Comparison of ENCODE assay signal across 9 cellular contexts in genomic region chr19:6260912-6261636, GRCh38. TPM values are rescaled to one million over a fixed set of nuclear protein-coding genes. Genes with fewer than 3 reads are reported as not detected.
DNase-seq lines count a peak whose midpoint lies in the region; ATAC-seq and TF ChIP-seq lines count a peak whose summit lies in the region.
"Had no signal": no experiment of that assay in that cellular context is flagged by ENCODE, and none has a peak within 500 bp of the region (broad histone marks: within the 10 kb centered on the region; RNA-seq: fewer than 3 reads in every experiment).

No MANE protein-coding gene starts in this region.

- peaks cover 20% of the 10 kb centered on the region for H3K36me3 Mint-ChIP-seq in activated CD8-positive, alpha-beta memory T cell treated with anti-CD3 and anti-CD28 coated beads, Interleukin-2, amount 10 ng/mL, durations not matched to agents 7 days and 5 days

- no peaks in the 10 kb centered on the region for H3K9me3 ChIP-seq in HEK293 (ENCODE audit: control insufficient read depth, insufficient read depth, low read depth, low read length)
- no peaks in the 10 kb centered on the region for H3K9me3 ChIP-seq in thoracic aorta

- H3K27ac ChIP-seq in HEK293 (ENCODE audit: extremely low read depth, low read depth, low read length) (no peak overlapping the region), thoracic aorta (no peak overlapping the region)

- H3K36me3 ChIP-seq in HEK293 (ENCODE audit: control insufficient read depth in 2 of 2, insufficient read depth in 1 of 2, low read length in 2 of 2), result peaks cover 17 to 65% of the 10 kb centered on the region in 2 experiments; a peak in 2 of 3 replicates
- H3K36me3 ChIP-seq in thoracic aorta, result peaks cover 7% of the 10 kb centered on the region

- CTCF ChIA-PET in HEK293 (lab: Yijun Ruan, JAX), result interaction anchor here (0.6 to 1.9 kb wide), 10 partner anchors 10 to 263 kb away, joined by 3 to 7 read pairs (median 3); no protein-coding TSS in a partner anchor
- CTCF ChIA-PET in activated CD8-positive, alpha-beta memory T cell treated with anti-CD3 and anti-CD28 coated beads, Interleukin-2, amount 10 ng/mL, durations not matched to agents 7 days and 5 days (lab: Charles Lee), result interaction anchor here (0.7 to 1.7 kb wide), 4 partner anchors 10 to 42 kb away, joined by 3 to 8 read pairs (median 4); no protein-coding TSS in a partner anchor

- TF ChIP-seq CTCF in AG09319 (IDR thresholded peaks at IDR 0.05; ENCODE audit: low read depth, low read length) (peak; percentile 53), HEK293 (tag by site-specific recombination; IDR thresholded peaks at IDR 0.05) (0 out of 2 replicates have a peak, but pooled peaks have one; percentile 27), thoracic aorta (IDR thresholded peaks at IDR 0.05) (peak; percentile 38)

- H3K4me1 ChIP-seq in HEK293 (ENCODE audit: control insufficient read depth, insufficient read depth, low read length), result peaks cover 4% of the 10 kb centered on the region; the same call in 1 of the 2 replicates
- H3K4me1 ChIP-seq in thoracic aorta (ENCODE audit: control insufficient read depth in 1 of 2, low read depth in 2 of 2), result peaks cover 5 to 19% of the 10 kb centered on the region in 2 donors

- no peak overlapping the region for H3K4me3 Mint-ChIP-seq in activated CD8-positive, alpha-beta memory T cell treated with anti-CD3 and anti-CD28 coated beads, Interleukin-2, amount 10 ng/mL, durations not matched to agents 7 days and 5 days
- H3K4me3 Mint-ChIP-seq: central memory CD8-positive, alpha-beta T cell had no signal

- no peaks in the 10 kb centered on the region for H3K27me3 ChIP-seq in thoracic aorta (replicated peaks; ENCODE audit: insufficient read depth)

- DNase-seq in AG09319 (ENCODE audit: extremely low read depth, low read depth) (no peak), left ventricle myocardium superior (no peak), thoracic aorta (ENCODE audit: low spot score) (no peak), SIG-M5 treated with dmso at 0.1 percent for 504 hours (lab: John Stamatoyannopoulos, UW; ENCODE audit: unreplicated experiment) (no peak), LoVo (ENCODE audit: low spot score) (no peak)
- DNase-seq in activated CD8-positive, alpha-beta memory T cell treated with anti-CD3 and anti-CD28 coated beads, Interleukin-2, amount 10 ng/mL, durations not matched to agents 7 days and 5 days, result peak; percentile 57

- intact Hi-C loops in left ventricle myocardium superior (cut with micrococcal nuclease), result no loop called here

- H3K4me3 ChIP-seq in HEK293 (ENCODE audit: low read depth, low read length) (no peak overlapping the region), thoracic aorta (no peak overlapping the region)

- peak; percentile 63 for ATAC-seq in activated CD8-positive, alpha-beta memory T cell treated with anti-CD3 and anti-CD28 coated beads, Interleukin-2, amount 10 ng/mL, durations not matched to agents 7 days and 5 days
- ATAC-seq in left ventricle myocardium superior, result peak; percentile 65
- ATAC-seq in thoracic aorta (ENCODE audit: insufficient number of reproducible peaks, low FRiP score, low read depth), result no peak
- no peak for ATAC-seq in GM18519 (IDR thresholded peaks at IDR 0.05; ENCODE audit: low FRiP score, unreplicated experiment)

- H3K4me1 Mint-ChIP-seq in activated CD8-positive, alpha-beta memory T cell treated with anti-CD3 and anti-CD28 coated beads, Interleukin-2, amount 10 ng/mL, durations not matched to agents 7 days and 5 days, result peaks cover 15% of the 10 kb centered on the region

- POLR2A ChIA-PET in HEK293 (lab: Yijun Ruan, JAX), result interaction anchor here (0.7 kb wide), 1 partner anchor 546 kb away, joined by 3 read pairs; no protein-coding TSS in a partner anchor

- no peaks in the 10 kb centered on the region for H3K9me3 Mint-ChIP-seq in activated CD8-positive, alpha-beta memory T cell treated with anti-CD3 and anti-CD28 coated beads, Interleukin-2, amount 10 ng/mL, durations not matched to agents 7 days and 5 days (ENCODE audit: low read depth)
- H3K9me3 Mint-ChIP-seq: central memory CD8-positive, alpha-beta T cell had no signal

- no peak overlapping the region for H3K27ac Mint-ChIP-seq in activated CD8-positive, alpha-beta memory T cell treated with anti-CD3 and anti-CD28 coated beads, Interleukin-2, amount 10 ng/mL, durations not matched to agents 7 days and 5 days

- H3K27me3 Mint-ChIP-seq in activated CD8-positive, alpha-beta memory T cell treated with anti-CD3 and anti-CD28 coated beads, Interleukin-2, amount 10 ng/mL, durations not matched to agents 7 days and 5 days, result no peaks in the 10 kb centered on the region
- H3K27me3 Mint-ChIP-seq: central memory CD8-positive, alpha-beta T cell had no signal

TF ChIP-seq in HEK293, 187 proteins besides CTCF, POLR2A, EP300 and RAD21:
- TF ChIP-seq ZNF175 (tag by site-specific recombination; IDR thresholded peaks at IDR 0.05), result no peak
- no peak for TF ChIP-seq ELK4 (IDR thresholded peaks at IDR 0.05; ENCODE audit: borderline replicate concordance, low read depth, low read length)
- no peak for TF ChIP-seq KLF9 (tag by site-specific recombination; IDR thresholded peaks at IDR 0.05; ENCODE audit: low read depth)
- no peak for TF ChIP-seq ZBTB48 (tag by site-specific recombination; IDR thresholded peaks at IDR 0.05)
- no peak for TF ChIP-seq IKZF3 (tag by site-specific recombination; IDR thresholded peaks at IDR 0.05)
- peak; percentile 93 for TF ChIP-seq ZNF449 (tag by site-specific recombination; IDR thresholded peaks at IDR 0.05)

RNA-seq across cellular contexts. Expression of gene MLLT1, which starts 18.7 kb away (rescaled TPM):
- 10 to 100 TPM; 40.5 to 47.1 TPM for total RNA-seq in activated CD8-positive, alpha-beta memory T cell treated with anti-CD3 and anti-CD28 coated beads, Interleukin-2, amount 10 ng/mL, durations not matched to agents 7 days and 5 days
- 45.8 TPM for total RNA-seq in left ventricle myocardium superior
- 10 to 100 TPM; 23.0 to 31.4 TPM for total RNA-seq in thoracic aorta

Comparison
In these comparisons a context has a peak if more than half of its experiments do, and no peak if none do; other contexts are left out.
1. ATAC-seq: peak in activated CD8-positive, alpha-beta memory T cell treated with anti-CD3 and anti-CD28 coated beads, Interleukin-2, amount 10 ng/mL, durations not matched to agents 7 days and 5 days (single experiment) and left ventricle myocardium superior (single experiment); none in thoracic aorta (single experiment) and GM18519 (single experiment).
2. Peak in every context shown above with its lines, with median percentiles within 50 percentile points of each other: CTCF ChIP-seq.